ENCODE assay signal across 8 cellular contexts in the genomic region with DNA sequence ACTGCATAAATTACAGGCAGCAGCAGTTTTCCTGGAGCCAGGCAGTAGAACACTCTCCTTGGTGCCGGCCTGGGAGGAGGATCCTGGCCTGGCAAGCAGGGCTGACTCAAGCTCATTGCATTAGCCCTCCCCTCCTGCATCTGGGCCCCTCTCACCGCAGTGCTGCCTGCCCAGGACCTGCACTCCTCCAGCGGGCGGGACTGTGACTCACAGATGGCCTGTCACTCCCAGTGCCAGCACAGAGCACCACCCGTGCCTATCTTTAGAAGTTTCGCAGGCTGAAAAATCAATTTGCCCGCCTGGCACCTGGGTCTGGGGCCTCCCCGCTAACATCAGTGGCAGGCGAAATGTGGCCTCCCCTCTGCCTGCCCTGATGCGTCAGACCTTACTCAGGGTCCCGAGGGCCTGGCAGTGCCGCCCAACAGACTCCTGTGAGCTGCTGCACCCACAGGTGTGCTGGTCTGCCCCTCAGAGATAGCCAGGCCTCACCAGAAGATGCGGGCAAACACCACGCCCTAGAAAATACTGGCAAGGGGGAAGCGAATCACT.
DNase-seq lines count a peak whose midpoint lies in the region; TF ChIP-seq lines count a peak whose summit lies in the region.

No MANE protein-coding gene starts in this region.

- H3K9ac ChIP-seq in GM23248: no peak overlapping the region; the same call in 1 of the 2 replicates
- H3K9ac ChIP-seq in rectal smooth muscle tissue (ENCODE audit: low read length): no peak overlapping the region

- H3F3A ChIP-seq in GM23248 (ENCODE audit: insufficient read depth): peaks cover 27% of the 10 kb centered on the region

- TF ChIP-seq POLR2A in Peyer's patch (IDR thresholded peaks at IDR 0.05): no peak
- TF ChIP-seq POLR2A in spleen (IDR thresholded peaks at IDR 0.05): no peak

- H3K27ac ChIP-seq in GM23248 (peak overlapping the region; percentile 36), Peyer's patch (peak overlapping the region in 2 of 4 donors; percentile 2 to 42), rectal smooth muscle tissue (ENCODE audit: low read depth, low read length) (peak overlapping the region; percentile 75), spleen (peak overlapping the region in 1 of 8 donors; percentile 8)
- H3K27ac ChIP-seq in effector memory CD4-positive, alpha-beta T cell (ENCODE audit: insufficient read depth, low read length, poor library complexity, severe bottlenecking): no peak overlapping the region

- no peaks in the 10 kb centered on the region for H3K27me3 ChIP-seq in GM23248 (replicated peaks; ENCODE audit: insufficient read depth)
- H3K27me3 ChIP-seq in Peyer's patch: no peaks in the 10 kb centered on the region
- no peaks in the 10 kb centered on the region for H3K27me3 ChIP-seq in rectal smooth muscle tissue (ENCODE audit: control insufficient read depth, insufficient read depth, low read length)
- H3K27me3 ChIP-seq in effector memory CD4-positive, alpha-beta T cell (replicated peaks; ENCODE audit: control insufficient read depth, insufficient read depth, low read length, poor library complexity, severe bottlenecking): no peaks in the 10 kb centered on the region
- H3K27me3 ChIP-seq in spleen (replicated peaks in 1 of 7): no peaks in the 10 kb centered on the region

- H3K79me2 ChIP-seq in GM23248 (ENCODE audit: insufficient read depth): peaks cover 11% of the 10 kb centered on the region; the same call in 1 of the 2 replicates

- intact Hi-C loops in spleen (cut with DNase I; ENCODE audit: low total_unique reads): no loop called here

- no peak overlapping the region for H2AFZ ChIP-seq in GM23248

- H3K36me3 ChIP-seq in GM23248 (ENCODE audit: low read depth) (no peaks in the 10 kb centered on the region), Peyer's patch (no peaks in the 10 kb centered on the region), rectal smooth muscle tissue (ENCODE audit: control insufficient read depth, insufficient read depth, low read length) (no peaks in the 10 kb centered on the region), spleen (no peaks in the 10 kb centered on the region)
- H3K36me3 ChIP-seq in effector memory CD4-positive, alpha-beta T cell (ENCODE audit: control insufficient read depth, insufficient read depth, low read length): no peaks in the 10 kb centered on the region

- in situ Hi-C loops in GM23248 (cut with MboI): no loop called here

- TF ChIP-seq CTCF in Peyer's patch (IDR thresholded peaks at IDR 0.05): no peak
- TF ChIP-seq CTCF in fibroblast of the aortic adventitia (IDR thresholded peaks at IDR 0.05; ENCODE audit: insufficient read depth, low read length): no peak
- no peak for TF ChIP-seq CTCF in spleen (IDR thresholded peaks at IDR 0.05 in 8 of 11, conservative IDR thresholded peaks at IDR 0.05 in 3 of 11)

- H3K4me2 ChIP-seq in GM23248 (ENCODE audit: unreplicated experiment): peak overlapping the region; percentile 39

- WGBS in GM23248 (ENCODE audit: low coverage in 1 of 2, low lambda C conversion rate in 2 of 2, missing lambda C conversion rate in 2 of 2), 2 experiments: 51 to 56% methylated on average over 15 of the region's 15 CpGs
- 85 to 91% (median 90%) methylated on average over 5 to 15 of the region's 15 CpGs for WGBS in spleen, 5 donors

- H4K20me1 ChIP-seq in GM23248 (ENCODE audit: insufficient read depth): no peaks in the 10 kb centered on the region

- DNase-seq in GM23248: peak; percentile 95
- DNase-seq in Peyer's patch: peak in 2 of 3 donors; percentile 74 to 76
- peak; percentile 77 for DNase-seq in fibroblast of the aortic adventitia (ENCODE audit: low read depth)
- DNase-seq in effector memory CD4-positive, alpha-beta T cell: no peak
- DNase-seq in stimulated activated CD4-positive, alpha-beta T cell treated with anti-CD3 and anti-CD28 coated beads, Interleukin-4, amount 100 ng/mL, for 24 hours: no peak
- DNase-seq in HuH-7 (ENCODE audit: low spot score): no peak
- DNase-seq in spleen: no peak

- H3K4me1 ChIP-seq in GM23248 (ENCODE audit: insufficient read depth) (peaks cover 40% of the 10 kb centered on the region), Peyer's patch (peaks cover 0 to 17% (median 0%) of the 10 kb centered on the region in 4 donors), rectal smooth muscle tissue (ENCODE audit: control insufficient read depth, insufficient read depth, low read length) (peaks cover 32% of the 10 kb centered on the region), spleen (no peaks in the 10 kb centered on the region)
- H3K4me1 ChIP-seq in effector memory CD4-positive, alpha-beta T cell (ENCODE audit: control insufficient read depth, insufficient read depth, low read length, poor library complexity, severe bottlenecking): no peaks in the 10 kb centered on the region

- no peak overlapping the region for H3K4me3 ChIP-seq in GM23248
- H3K4me3 ChIP-seq in Peyer's patch: no peak overlapping the region
- H3K4me3 ChIP-seq in fibroblast of the aortic adventitia (ENCODE audit: low read depth, low read length): no peak overlapping the region
- no peak overlapping the region for H3K4me3 ChIP-seq in rectal smooth muscle tissue (ENCODE audit: low read length)
- H3K4me3 ChIP-seq in effector memory CD4-positive, alpha-beta T cell (ENCODE audit: insufficient read depth, low read depth, low read length, poor library complexity, severe bottlenecking): no peak overlapping the region
- H3K4me3 ChIP-seq in spleen: no peak overlapping the region

- no peaks in the 10 kb centered on the region for H3K9me3 ChIP-seq in GM23248 (ENCODE audit: low read depth)
- H3K9me3 ChIP-seq in Peyer's patch: no peaks in the 10 kb centered on the region
- H3K9me3 ChIP-seq in effector memory CD4-positive, alpha-beta T cell (ENCODE audit: control insufficient read depth, low read length): no peaks in the 10 kb centered on the region
- no peaks in the 10 kb centered on the region for H3K9me3 ChIP-seq in spleen

- no peaks in the 10 kb centered on the region for H3K9me2 ChIP-seq in GM23248 (ENCODE audit: insufficient read depth)

Comparison
In these comparisons a context has a peak if more than half of its experiments do, and no peak if none do; other contexts are left out.
1. DNase-seq: peak in GM23248 (single experiment), Peyer's patch (2 of 3) and fibroblast of the aortic adventitia (single experiment); none in effector memory CD4-positive, alpha-beta T cell (0 of 3), stimulated activated CD4-positive, alpha-beta T cell treated with anti-CD3 and anti-CD28 coated beads, Interleukin-4, amount 100 ng/mL, for 24 hours (single experiment), HuH-7 (single experiment) and spleen (single experiment).